12 cellular contexts compared by ENCODE assay signal in the genomic region with DNA sequence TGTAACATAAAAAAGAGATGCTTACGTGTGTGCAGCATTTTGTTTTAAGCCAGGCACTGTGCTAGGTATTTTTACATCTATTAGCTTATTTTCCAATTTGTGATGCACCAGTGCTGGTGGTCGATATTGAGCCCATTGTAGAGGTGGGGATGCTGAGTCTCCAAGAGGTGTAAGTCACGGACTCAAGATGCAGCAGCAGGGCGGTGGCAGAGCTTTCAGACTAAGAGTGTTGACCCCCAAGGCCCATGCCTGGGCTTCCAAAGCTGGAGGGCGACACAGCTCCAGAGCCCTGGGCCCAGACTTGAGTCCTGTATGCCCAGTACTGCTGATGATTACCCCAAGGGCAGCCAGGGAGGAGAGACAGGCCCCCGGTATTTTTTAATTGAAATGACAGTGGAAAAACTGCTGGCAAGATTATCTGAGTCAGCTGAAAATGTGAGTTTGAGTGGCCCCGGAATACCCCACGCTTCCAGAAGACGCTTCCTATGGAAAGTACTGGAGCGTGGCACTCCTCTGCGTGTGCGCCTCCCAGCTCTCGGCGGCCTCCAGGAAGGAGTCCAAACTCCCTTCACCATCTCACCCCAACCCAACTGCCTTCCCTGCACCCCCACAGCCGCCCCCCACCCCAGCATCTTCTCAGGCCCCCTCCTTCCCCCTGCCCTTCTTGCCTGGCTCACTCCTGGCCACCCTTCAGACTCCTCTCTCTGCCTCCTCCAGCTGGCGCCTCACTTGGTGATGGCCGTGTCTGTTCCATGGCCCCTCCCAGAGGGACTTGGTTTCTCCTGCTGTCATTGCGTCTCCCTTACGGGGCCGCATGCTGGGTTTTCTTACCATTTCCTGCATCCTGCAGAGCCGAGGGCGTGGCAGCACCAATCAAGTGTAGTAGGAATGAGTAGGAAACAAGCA. TPM values are rescaled to one million over a fixed set of nuclear protein-coding genes. Genes with fewer than 3 reads are reported as not detected.
DNase-seq lines count a peak whose midpoint lies in the region; ATAC-seq, FAIRE-seq and TF ChIP-seq lines count a peak whose summit lies in the region.
"Had no signal": no experiment of that assay in that cellular context is flagged by ENCODE, and none has a peak within 500 bp of the region (broad histone marks: within the 10 kb centered on the region; RNA-seq: fewer than 3 reads in every experiment).

No MANE protein-coding gene starts in this region.

- H3K79me2 ChIP-seq in HepG2 (ENCODE audit: insufficient read depth, low read length) = no peaks in the 10 kb centered on the region

- no peak overlapping the region for H2AFZ ChIP-seq in HepG2 (ENCODE audit: low read length)

- no peaks in the 10 kb centered on the region for H3K9me3 ChIP-seq in HepG2 (ENCODE audit: low read length)
- H3K9me3 ChIP-seq in stomach = no peaks in the 10 kb centered on the region

- no peak overlapping the region for H3K4me3 Mint-ChIP-seq in activated CD4-positive, alpha-beta T cell treated with anti-CD3 and anti-CD28 coated beads, Interleukin-2, amount 10 ng/mL, durations not matched to agents 24 days and 14 days

- H3K4me2 ChIP-seq in HepG2 (ENCODE audit: low read depth, low read length) = no peak overlapping the region

- H3K27me3 ChIP-seq in HepG2 (ENCODE audit: control insufficient read depth in 1 of 2, insufficient read depth in 2 of 2, low read length in 2 of 2) (no peaks in the 10 kb centered on the region), stomach (no peaks in the 10 kb centered on the region)

- no peaks in the 10 kb centered on the region for H4K20me1 ChIP-seq in HepG2 (ENCODE audit: insufficient read depth, low read length)

- H3K27ac ChIP-seq in angular gyrus (ENCODE audit: low read depth, low read length) (peak overlapping the region; percentile 68), HepG2 (ENCODE audit: extremely low read length, insufficient read depth, low read length) (no peak overlapping the region), stomach (peak overlapping the region in 4 of 5 donors; percentile 82 to 90 (median 86))

- intact Hi-C loops in activated CD4-positive, alpha-beta T cell treated with anti-CD3 and anti-CD28 coated beads, Interleukin-2, amount 10 ng/mL, durations not matched to agents 24 days and 14 days (cut with micrococcal nuclease) = loop anchor here (5.0 kb wide), 1 partner anchor 252 kb away; a partner anchor contains a TSS
- intact Hi-C loops in HepG2 (cut with micrococcal nuclease; ENCODE audit: unreplicated experiment) = no loop called here
- intact Hi-C loops in stomach (cut with DNase I; ENCODE audit: low total_unique reads) = no loop called here

- FAIRE-seq in HepG2 (lab: Jason Lieb, UNC) = no peak
- FAIRE-seq: GM18507 had no signal

- H3K9me3 Mint-ChIP-seq in activated CD4-positive, alpha-beta T cell treated with anti-CD3 and anti-CD28 coated beads, Interleukin-2, amount 10 ng/mL, durations not matched to agents 24 days and 14 days = no peaks in the 10 kb centered on the region

- no peak for TF ChIP-seq EP300 in HepG2 (IDR thresholded peaks at IDR 0.05; ENCODE audit: low read depth in 2 of 2, low read length in 2 of 2)
- TF ChIP-seq EP300 in HepG2 (CRISPR knock-in tag; IDR thresholded peaks at IDR 0.05; ENCODE audit: borderline replicate concordance) = no peak
- no peak for TF ChIP-seq EP300 in stomach (IDR thresholded peaks at IDR 0.05)

- 92% methylated on average over 21 of the region's 22 CpGs for WGBS in HepG2 (ENCODE audit: low lambda C conversion rate)
- WGBS in stomach, 5 donors = 79 to 92% (median 88%) methylated on average over 17 to 22 of the region's 22 CpGs

- POLR2A ChIA-PET in HepG2 (lab: Yijun Ruan, JAX) = no interaction called here

- no peak overlapping the region for H3K9ac ChIP-seq in HepG2 (ENCODE audit: insufficient read depth, low read depth, low read length)

- ATAC-seq in HepG2 (no peak), GM21786 (IDR thresholded peaks at IDR 0.05; ENCODE audit: unreplicated experiment) (no peak)

- peaks cover 37% of the 10 kb centered on the region for H3K36me3 Mint-ChIP-seq in activated CD4-positive, alpha-beta T cell treated with anti-CD3 and anti-CD28 coated beads, Interleukin-2, amount 10 ng/mL, durations not matched to agents 24 days and 14 days (ENCODE audit: low read depth)

- in situ Hi-C loops in HepG2 (cut with HindIII; ENCODE audit: extremely low pct_ligation_motif_present, low pct_unique_long_range_greater_than_20kb) (no loop called here), ACHN (cut with HindIII; ENCODE audit: low pct_ligation_motif_present, low pct_unique_long_range_greater_than_20kb, low sequenced_read_pairs) (no loop called here)

- H3K36me3 ChIP-seq in HepG2 (replicated peaks in 1 of 2; ENCODE audit: control insufficient read depth in 1 of 2, insufficient read depth in 2 of 2, low read length in 2 of 2) (no peaks in the 10 kb centered on the region), stomach (peaks cover 0 to 10% (median 3%) of the 10 kb centered on the region in 4 donors)

- no peak for TF ChIP-seq RAD21 in HepG2 (CRISPR knock-in tag; IDR thresholded peaks at IDR 0.05)

- no peaks in the 10 kb centered on the region for H3K27me3 Mint-ChIP-seq in activated CD4-positive, alpha-beta T cell treated with anti-CD3 and anti-CD28 coated beads, Interleukin-2, amount 10 ng/mL, durations not matched to agents 24 days and 14 days

- peaks cover 42% of the 10 kb centered on the region for H3K4me1 Mint-ChIP-seq in activated CD4-positive, alpha-beta T cell treated with anti-CD3 and anti-CD28 coated beads, Interleukin-2, amount 10 ng/mL, durations not matched to agents 24 days and 14 days

- TF ChIP-seq POLR2A in HepG2 (IDR thresholded peaks at IDR 0.05; ENCODE audit: insufficient read depth in 1 of 2, low read depth in 2 of 2, low read length in 2 of 2) (no peak), stomach (IDR thresholded peaks at IDR 0.05) (no peak)

- BruUV-seq in HepG2 (replicated peaks; lab: Mats Ljungman, UMichigan) = no TSS peak

- H3K4me1 ChIP-seq in HepG2 (ENCODE audit: insufficient read depth, low read length) (peaks cover 7% of the 10 kb centered on the region), stomach (peaks cover 48 to 76% (median 59%) of the 10 kb centered on the region in 4 donors)

- TF ChIP-seq CTCF in HepG2 (CRISPR knock-in tag; IDR thresholded peaks at IDR 0.05) (no peak), stomach (IDR thresholded peaks at IDR 0.05) (no peak)

- no peak overlapping the region for H3K4me3 ChIP-seq in HepG2 (replicated peaks in 1 of 3; ENCODE audit: insufficient read depth in 1 of 3, low read depth in 2 of 3, low read length in 3 of 3)
- no peak overlapping the region for H3K4me3 ChIP-seq in stomach

- no peak for DNase-seq in activated CD4-positive, alpha-beta T cell treated with anti-CD3 and anti-CD28 coated beads, Interleukin-2, amount 10 ng/mL, durations not matched to agents 24 days and 14 days
- DNase-seq in activated CD4-positive, alpha-beta T cell treated with anti-CD3 and anti-CD28 coated beads, Interleukin-2, amount 50 U/mL, for 4 hours = no peak
- DNase-seq in HepG2 (ENCODE audit: low spot score) (no peak), stomach (no peak), ACHN (no peak), SIG-M5 (lab: John Stamatoyannopoulos, UW) (no peak)
- DNase-seq: 8988T; activated CD4-positive, CD25-positive, alpha-beta regulatory T cell treated with anti-CD3 and anti-CD28 coated beads, Interleukin-2, amount 50 U/mL, for 72 hours; NCI-H526 had no signal

- H3K27ac Mint-ChIP-seq in activated CD4-positive, alpha-beta T cell treated with anti-CD3 and anti-CD28 coated beads, Interleukin-2, amount 10 ng/mL, durations not matched to agents 24 days and 14 days = peak overlapping the region; percentile 41

- CTCF ChIA-PET in HepG2 (lab: Yijun Ruan, JAX; ENCODE audit: low intra/inter-chr PET ratio, low total read pairs) = no interaction called here

TF ChIP-seq in HepG2, 621 proteins besides CTCF, POLR2A, EP300 and RAD21:
- TF ChIP-seq MAFK (conservative IDR thresholded peaks at IDR 0.05 in 1 of 2, IDR thresholded peaks at IDR 0.05 in 1 of 2; ENCODE audit: low read length in 2 of 2) = peak; percentile 51 to 75; a peak in 3 of 4 replicates
- no peak for TF ChIP-seq ZEB1 (IDR thresholded peaks at IDR 0.05; ENCODE audit: insufficient replicate concordance, low read depth)
- TF ChIP-seq ZNF629 (CRISPR knock-in tag; conservative IDR thresholded peaks at IDR 0.05) = peak; percentile 60
- TF ChIP-seq MAFF (IDR thresholded peaks at IDR 0.05; ENCODE audit: low read depth, low read length) = peak; percentile 55; the same call in 1 of the 2 replicates

RNA-seq across cellular contexts. Expression of a gene that starts 40.7 kb away (rescaled TPM):
- total RNA-seq in activated CD4-positive, alpha-beta T cell treated with anti-CD3 and anti-CD28 coated beads, Interleukin-2, amount 10 ng/mL, durations not matched to agents 24 days and 14 days = 29.6 and 33.5 TPM in 2 replicates
- total RNA-seq in HepG2 (2016; rRNA removed; fragmentation: Illumina TruSeq; extraction: Trizol) = 3.0 and 3.2 TPM in 2 replicates
- 1.2 and 1.3 TPM in 2 replicates for total RNA-seq in HepG2 (2016; cell fraction: cytosol; rRNA removed; fragmentation: Illumina TruSeq; extraction: Trizol; ENCODE audit: low read depth)
- total RNA-seq in HepG2 (2016; cell fraction: insoluble cytoplasmic fraction; rRNA removed; fragmentation: Illumina TruSeq; extraction: Trizol) = 2.3 and 2.7 TPM in 2 replicates
- 4.8 and 5.0 TPM in 2 replicates for total RNA-seq in HepG2 (2016; cell fraction: membrane; rRNA removed; fragmentation: Illumina TruSeq; extraction: Trizol)
- 2.7 and 3.9 TPM in 2 replicates for total RNA-seq in HepG2 (2016; cell fraction: nucleus; rRNA removed; fragmentation: Illumina TruSeq; extraction: Trizol)
- 2.4 and 2.9 TPM in 2 replicates for polyA plus RNA-seq in HepG2 (2011; rRNA removed)
- 1.5 and 2.1 TPM in 2 replicates for polyA plus RNA-seq in HepG2 (2011; cell fraction: cytosol; rRNA removed)
- 1.2 and 2.1 TPM in 2 replicates for polyA plus RNA-seq in HepG2 (2011; cell fraction: nucleus; rRNA removed)
- polyA plus RNA-seq in HepG2 (2012) = 1.8 and 2.5 TPM in 2 replicates
- 1.5 and 2.0 TPM in 2 replicates for polyA plus RNA-seq in HepG2 (2016; cell fraction: cytosol; fragmentation: Illumina TruSeq; extraction: Trizol; ENCODE audit: low read depth)
- 4.0 and 4.7 TPM in 2 replicates for polyA plus RNA-seq in HepG2 (2016; cell fraction: insoluble cytoplasmic fraction; fragmentation: Illumina TruSeq; extraction: Trizol; ENCODE audit: low read depth)
- 3.8 and 4.8 TPM in 2 replicates for polyA plus RNA-seq in HepG2 (2016; cell fraction: membrane; fragmentation: Illumina TruSeq; extraction: Trizol; ENCODE audit: low read depth)
- 3.9 and 4.5 TPM in 2 replicates for polyA plus RNA-seq in HepG2 (2016; cell fraction: nucleus; fragmentation: Illumina TruSeq; extraction: Trizol; ENCODE audit: insufficient read depth, low read depth)
- polyA minus RNA-seq in HepG2 (2011; rRNA and poly(A)+ RNA removed; ENCODE audit: low replicate concordance) = 5.5 and 9.6 TPM in 2 replicates
- polyA minus RNA-seq in HepG2 (2011; cell fraction: cytosol; rRNA and poly(A)+ RNA removed) = 3.2 and 3.3 TPM in 2 replicates
- polyA minus RNA-seq in HepG2 (2011; cell fraction: nucleus; rRNA and poly(A)+ RNA removed) = 2.6 and 2.7 TPM in 2 replicates
- 10 to 100 TPM in 3 of 5 donors, 1 to 10 TPM in 2; 2.2 to 21.7 (median 17.5) TPM for total RNA-seq in stomach
- polyA plus RNA-seq in stomach = 10 to 100 TPM in 2 of 3 donors, 1 to 10 TPM in 1; 8.0 to 13.3 (median 12.2) TPM
